Comparison of ENCODE assay signal across 8 cellular contexts in the genomic region with DNA sequence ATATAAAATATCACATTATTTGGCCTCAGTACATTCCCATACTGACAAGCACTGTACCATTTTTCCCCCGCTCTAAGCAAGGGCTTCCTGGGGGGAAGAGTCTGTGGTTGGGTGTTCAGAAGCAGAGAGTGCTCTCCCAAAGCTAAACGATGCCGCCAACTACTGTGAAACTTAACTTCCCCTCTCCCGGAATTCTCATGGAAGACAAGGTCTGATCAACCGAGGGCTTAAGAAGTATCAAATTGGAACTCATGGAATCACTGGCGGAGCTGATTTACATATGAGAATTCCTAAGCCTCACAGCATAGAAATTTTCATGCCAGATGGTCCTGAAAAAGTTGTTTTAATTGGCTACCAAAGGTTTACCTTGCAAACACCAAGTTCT. TPM values are rescaled to one million over a fixed set of nuclear protein-coding genes. Genes with fewer than 3 reads are reported as not detected.
DNase-seq lines count a peak whose midpoint lies in the region; ATAC-seq and TF ChIP-seq lines count a peak whose summit lies in the region.

No MANE protein-coding gene starts in this region.

- DNase-seq in AG20443 (ENCODE audit: low spot score) = peak; percentile 40
- DNase-seq in NCI-H1694 treated with DMSO at 0.1 percent for 48 hours (lab: John Stamatoyannopoulos, UW) = peak; percentile 69
- DNase-seq in cerebellum (ENCODE audit: low spot score) = peak; percentile 35
- no peak for DNase-seq in right lobe of liver
- peak in 1 of 2 donors; percentile 13 for DNase-seq in tibial nerve (ENCODE audit: low spot score in 2 of 2)
- DNase-seq in omental fat pad (ENCODE audit: low spot score) = no peak
- no peak for DNase-seq in DMS79 treated with DMSO at 0.1 percent for 48 hours (lab: John Stamatoyannopoulos, UW)

- ATAC-seq in GM18868 (IDR thresholded peaks at IDR 0.05; ENCODE audit: unreplicated experiment) (peak; percentile 23), right lobe of liver (peak; percentile 13 to 31 (median 22)), omental fat pad (ENCODE audit: low FRiP score) (no peak)

- H3K27ac ChIP-seq in right lobe of liver (peak overlapping the region; percentile 90 to 95 (median 92)), tibial nerve (peak overlapping the region; percentile 75 to 95 (median 90))

- no peak for TF ChIP-seq POLR2A in right lobe of liver (IDR thresholded peaks at IDR 0.05)
- no peak for TF ChIP-seq POLR2A in tibial nerve (IDR thresholded peaks at IDR 0.05)

- no peaks in the 10 kb centered on the region for H3K9me3 ChIP-seq in right lobe of liver
- H3K9me3 ChIP-seq in tibial nerve = no peaks in the 10 kb centered on the region

- no peaks in the 10 kb centered on the region for H3K27me3 ChIP-seq in right lobe of liver
- H3K27me3 ChIP-seq in tibial nerve = no peaks in the 10 kb centered on the region

- H3K4me3 ChIP-seq in right lobe of liver (peak overlapping the region; percentile 89 to 96 (median 95)), tibial nerve (peak overlapping the region; percentile 80 to 98 (median 94))

- no peak for TF ChIP-seq CTCF in right lobe of liver (IDR thresholded peaks at IDR 0.05)
- TF ChIP-seq CTCF in tibial nerve (IDR thresholded peaks at IDR 0.05) = no peak
- TF ChIP-seq CTCF in omental fat pad (IDR thresholded peaks at IDR 0.05) = no peak

- WGBS in right lobe of liver (ENCODE audit: insufficient coverage, low coverage, low lambda C conversion rate, missing lambda C conversion rate) = 10% methylated on average over 6 of the region's 6 CpGs
- 12 to 20% methylated on average over 6 of the region's 6 CpGs for WGBS in tibial nerve, 2 donors

- intact Hi-C loops in right lobe of liver (cut with DNase I) = no loop called here

- H3K36me3 ChIP-seq in right lobe of liver = peaks cover 0 to 5% (median 2%) of the 10 kb centered on the region in 4 donors
- H3K36me3 ChIP-seq in tibial nerve = peaks cover 0 to 7% (median 0%) of the 10 kb centered on the region in 3 donors

- H3K4me1 ChIP-seq in right lobe of liver (peaks cover 0 to 8% (median 4%) of the 10 kb centered on the region in 4 donors), tibial nerve (peaks cover 0 to 28% (median 9%) of the 10 kb centered on the region in 4 donors)

- no peak for TF ChIP-seq EP300 in tibial nerve (IDR thresholded peaks at IDR 0.05)

RNA-seq across cellular contexts. Expression of a gene that starts 0.4 kb away (rescaled TPM):
- total RNA-seq in cerebellum (101 TPM), right lobe of liver (10 to 100 TPM; 29.3 to 70.2 (median 34.6) TPM), tibial nerve (100 to 1,000 TPM in 3 of 4 donors, 10 to 100 TPM in 1; 98.1 to 124 (median 103) TPM), omental fat pad (10 to 100 TPM; 67.1 to 98.0 (median 87.4) TPM)

RNA-seq across cellular contexts. Expression of a gene that starts 54.4 kb away (rescaled TPM):
- not detected for total RNA-seq in cerebellum
- not detected for total RNA-seq in right lobe of liver
- total RNA-seq in tibial nerve = not detected
- total RNA-seq in omental fat pad = not detected

Comparison
In these comparisons a context has a peak if more than half of its experiments do, and no peak if none do; other contexts are left out.
1. DNase-seq: peak in AG20443 (single experiment), NCI-H1694 treated with DMSO at 0.1 percent for 48 hours (single experiment) and cerebellum (single experiment); none in right lobe of liver (0 of 3), omental fat pad (single experiment) and DMS79 treated with DMSO at 0.1 percent for 48 hours (single experiment).